ENCODE assay signal across 8 cellular contexts in genomic region chr18:75208055-75208835, GRCh38. TPM values are rescaled to one million over a fixed set of nuclear protein-coding genes. Genes with fewer than 3 reads are reported as not detected.
DNase-seq lines count a peak whose midpoint lies in the region; ATAC-seq and TF ChIP-seq lines count a peak whose summit lies in the region.

No MANE protein-coding gene starts in this region.

- H3K4ac ChIP-seq in neuronal stem cell (ENCODE audit: low read length), result no peak overlapping the region

- H2AFZ ChIP-seq in OCI-LY7 (ENCODE audit: low read length), result 0 out of 2 replicates have a peak overlapping the region, but pooled peaks have one; percentile 25
- H2AFZ ChIP-seq in neuronal stem cell (ENCODE audit: low read length), result peak overlapping the region; percentile 89

- H3K4me1 ChIP-seq in OCI-LY7 (ENCODE audit: insufficient read depth, low read length, poor library complexity, severe bottlenecking) (peaks cover 13% of the 10 kb centered on the region), neuronal stem cell (ENCODE audit: control insufficient read depth in 2 of 2, insufficient read depth in 1 of 2, low read depth in 1 of 2, low read length in 2 of 2) (peaks cover 13 to 25% of the 10 kb centered on the region in 2 donors), uterus (peaks cover 7 to 22% of the 10 kb centered on the region in 2 donors)

- no peak overlapping the region for H4K8ac ChIP-seq in neuronal stem cell (ENCODE audit: low read depth, low read length)

- H3K79me1 ChIP-seq in neuronal stem cell (ENCODE audit: low read depth, low read length), result peaks cover 4% of the 10 kb centered on the region

- no peak overlapping the region for H3K27ac ChIP-seq in OCI-LY7 (ENCODE audit: low read depth, low read length, poor library complexity, severe bottlenecking)
- peak overlapping the region; percentile 73 for H3K27ac ChIP-seq in neuronal stem cell (replicated peaks; ENCODE audit: low read length)
- H3K27ac ChIP-seq in uterus, result peak overlapping the region; percentile 94 to 99

- H3K27me3 ChIP-seq in neuronal stem cell (ENCODE audit: control insufficient read depth in 3 of 3, insufficient read depth in 3 of 3, low read depth in 1 of 3, low read length in 3 of 3) (peaks cover 0 to 72% (median 29%) of the 10 kb centered on the region in 3 experiments), uterus (no peaks in the 10 kb centered on the region)

- TF ChIP-seq CTCF in AG04449 (IDR thresholded peaks at IDR 0.05; ENCODE audit: insufficient read depth, low read length, missing control alignments), result no peak
- no peak for TF ChIP-seq CTCF in OCI-LY7 (conservative IDR thresholded peaks at IDR 0.05; ENCODE audit: low read length)
- no peak for TF ChIP-seq CTCF in fibroblast of mammary gland (conservative IDR thresholded peaks at IDR 0.05; ENCODE audit: control insufficient read depth, insufficient read depth, low read depth, low read length)
- peak in 1 of 4 experiments; percentile 4 for TF ChIP-seq CTCF in uterus (IDR thresholded peaks at IDR 0.05)

- peak overlapping the region; percentile 71 for H2AK5ac ChIP-seq in neuronal stem cell (ENCODE audit: low read depth, low read length)

- TF ChIP-seq POLR2A in GM18951 (IDR thresholded peaks at IDR 0.05; ENCODE audit: extremely low read depth, insufficient read depth, insufficient read length) (peak; percentile 20), uterus (IDR thresholded peaks at IDR 0.05) (no peak)

- H4K91ac ChIP-seq in neuronal stem cell (ENCODE audit: low read depth, low read length, poor library complexity), result no peak overlapping the region

- H3K4me3 Mint-ChIP-seq in activated T-helper 17 cell treated with anti-CD3 and anti-CD28 coated beads, Interleukin-2, amount 50 U/mL, for 72 hours, result peak overlapping the region; percentile 92

- H3K9ac ChIP-seq in neuronal stem cell (ENCODE audit: low read depth, low read length, poor library complexity), result peak overlapping the region; percentile 93

- no CpG with 5 or more reads among the region's 73 CpGs for WGBS in neuronal stem cell (ENCODE audit: extremely low coverage in 2 of 2, insufficient read length in 2 of 2, insufficient replicate concordance in 1 of 2), 2 donors

- peaks cover 29% of the 10 kb centered on the region for H3K4me1 Mint-ChIP-seq in activated T-helper 17 cell treated with anti-CD3 and anti-CD28 coated beads, Interleukin-2, amount 50 U/mL, for 72 hours

- no peak overlapping the region for H2BK120ac ChIP-seq in neuronal stem cell (ENCODE audit: low read depth, low read length)

- no peaks in the 10 kb centered on the region for H3K9me3 ChIP-seq in OCI-LY7 (ENCODE audit: low read length)
- H3K9me3 ChIP-seq in neuronal stem cell (replicated peaks in 1 of 2; ENCODE audit: control insufficient read depth in 2 of 2, insufficient read depth in 1 of 2, low read depth in 1 of 2, low read length in 2 of 2), result no peaks in the 10 kb centered on the region
- H3K9me3 ChIP-seq in uterus, result no peaks in the 10 kb centered on the region

- H3K9me2 ChIP-seq in OCI-LY7 (ENCODE audit: insufficient read depth, low read length), result no peaks in the 10 kb centered on the region

- in situ Hi-C loops in GM18951 (cut with MboI; ENCODE audit: low sequenced_read_pairs, unreplicated experiment), result no loop called here

- CTCF ChIA-PET in AG04449 (lab: Yijun Ruan, JAX), result no interaction called here
- CTCF ChIA-PET in OCI-LY7 (lab: Charles Lee; ENCODE audit: unreplicated experiment), result no interaction called here

- H2BK15ac ChIP-seq in neuronal stem cell (ENCODE audit: low read length), result no peak overlapping the region

- H3K79me2 ChIP-seq in OCI-LY7 (ENCODE audit: insufficient read depth, low read depth, low read length), result no peaks in the 10 kb centered on the region

- peak overlapping the region; percentile 90 for H2BK5ac ChIP-seq in neuronal stem cell (ENCODE audit: low read length)

- H3K9me3 Mint-ChIP-seq in activated T-helper 17 cell treated with anti-CD3 and anti-CD28 coated beads, Interleukin-2, amount 50 U/mL, for 72 hours, result no peaks in the 10 kb centered on the region

- no TSS peak for BruUV-seq in OCI-LY7 (replicated peaks; lab: Mats Ljungman, UMichigan)

- DNase-seq in AG04449 (ENCODE audit: low read depth, low spot score) (no peak), OCI-LY7 (ENCODE audit: low spot score) (peak; percentile 4), fibroblast of mammary gland (ENCODE audit: low read depth) (peak; percentile 52), neuronal stem cell (ENCODE audit: low spot score) (peak; percentile 24), uterus (peak; percentile 45 to 46)

- intact Hi-C loops in OCI-LY7 (cut with micrococcal nuclease; ENCODE audit: unreplicated experiment) (loop anchor here (5.0 kb wide), 1 partner anchor 611 kb away; the partner anchor contains the start of gene ZNF407), uterus (cut with DNase I; ENCODE audit: low total_unique reads) (no loop called here)

- POLR2A ChIA-PET in AG04449 (lab: Yijun Ruan, JAX), result no interaction called here
- POLR2A ChIA-PET in OCI-LY7 (lab: Charles Lee), result no interaction called here

- no peak overlapping the region for H2BK12ac ChIP-seq in neuronal stem cell (ENCODE audit: low read length)

- peak overlapping the region; percentile 58 for H3K23ac ChIP-seq in neuronal stem cell (ENCODE audit: low read depth, low read length, poor library complexity)

- H3K4me3 ChIP-seq in AG04449 (ENCODE audit: low read depth, low read length) (peak overlapping the region; percentile 83), OCI-LY7 (ENCODE audit: low read depth, low read length, poor library complexity, severe bottlenecking) (peak overlapping the region; percentile 86), fibroblast of mammary gland (ENCODE audit: control insufficient read depth, low read depth, low read length) (peak overlapping the region; percentile 85), neuronal stem cell (ENCODE audit: low read length in 2 of 2) (peak overlapping the region; percentile 77 to 95), uterus (peak overlapping the region; percentile 54 to 99)

- H3K36me3 ChIP-seq in OCI-LY7 (ENCODE audit: insufficient read depth, low read length) (no peaks in the 10 kb centered on the region), neuronal stem cell (replicated peaks in 1 of 2; ENCODE audit: control insufficient read depth in 2 of 2, insufficient read depth in 2 of 2, low read length in 2 of 2) (no peaks in the 10 kb centered on the region), uterus (no peaks in the 10 kb centered on the region)

- no peaks in the 10 kb centered on the region; the same call in 1 of the 2 replicates for H4K20me1 ChIP-seq in OCI-LY7 (ENCODE audit: insufficient read depth, low read length)

- peak; percentile 1 for ATAC-seq in HG03378 (IDR thresholded peaks at IDR 0.05; ENCODE audit: unreplicated experiment)
- ATAC-seq in activated T-helper 17 cell treated with anti-CD3 and anti-CD28 coated beads, Interleukin-2, amount 50 U/mL, for 72 hours (replicated peaks), result peak; percentile 19

- no peaks in the 10 kb centered on the region for H3K27me3 Mint-ChIP-seq in activated T-helper 17 cell treated with anti-CD3 and anti-CD28 coated beads, Interleukin-2, amount 50 U/mL, for 72 hours

- H3K4me2 ChIP-seq in OCI-LY7 (ENCODE audit: low read length) (peak overlapping the region; percentile 93), neuronal stem cell (ENCODE audit: insufficient read depth, low read length, poor library complexity, severe bottlenecking) (peak overlapping the region; percentile 95)

- H3K27ac Mint-ChIP-seq in activated T-helper 17 cell treated with anti-CD3 and anti-CD28 coated beads, Interleukin-2, amount 50 U/mL, for 72 hours, result peak overlapping the region; percentile 93

- H3K18ac ChIP-seq in neuronal stem cell (ENCODE audit: low read length), result peak overlapping the region; percentile 98

- no peak overlapping the region for H3K14ac ChIP-seq in neuronal stem cell (ENCODE audit: low read length)

- H3K36me3 Mint-ChIP-seq in activated T-helper 17 cell treated with anti-CD3 and anti-CD28 coated beads, Interleukin-2, amount 50 U/mL, for 72 hours (ENCODE audit: low read depth), result peaks cover 21% of the 10 kb centered on the region

RNA-seq across cellular contexts. Expression of gene PTGR3, which starts 0.7 kb away (rescaled TPM):
- 1.8 and 3.0 TPM in 2 replicates for total RNA-seq in OCI-LY7 (2014; rRNA removed; shearing (Covaris generic))
- 14.9 and 16.6 TPM in 2 replicates for total RNA-seq in OCI-LY7 (2022)
- total RNA-seq in activated T-helper 17 cell treated with anti-CD3 and anti-CD28 coated beads, Interleukin-2, amount 50 U/mL, for 72 hours, result 10 to 100 TPM; 20.9 to 27.3 TPM
- polyA plus RNA-seq in neuronal stem cell (2013, experiment 1 of 2), result 7.2 TPM
- polyA plus RNA-seq in neuronal stem cell (2013, experiment 2 of 2), result 7.1 TPM
- 10 to 100 TPM in 3 of 4 donors, 1 to 10 TPM in 1; 4.9 to 30.8 (median 21.7) TPM for total RNA-seq in uterus

RNA-seq across cellular contexts. Expression of gene TSHZ1, which starts 2.4 kb away (rescaled TPM):
- total RNA-seq in OCI-LY7 (2014; rRNA removed; shearing (Covaris generic)), result 4.6 and 5.9 TPM in 2 replicates
- total RNA-seq in OCI-LY7 (2022), result 9.5 and 10.5 TPM in 2 replicates
- 10 to 100 TPM in 1 of 2 donors, 1 to 10 TPM in 1; 9.6 to 12.3 TPM for total RNA-seq in activated T-helper 17 cell treated with anti-CD3 and anti-CD28 coated beads, Interleukin-2, amount 50 U/mL, for 72 hours
- 1.0 TPM for polyA plus RNA-seq in neuronal stem cell (2013, experiment 1 of 2)
- polyA plus RNA-seq in neuronal stem cell (2013, experiment 2 of 2), result 0.96 TPM
- 10 to 100 TPM in 3 of 4 donors, 1 to 10 TPM in 1; 10.0 to 31.9 (median 21.4) TPM for total RNA-seq in uterus
